ENCODE assay signal across 32 cellular contexts in the genomic region with DNA sequence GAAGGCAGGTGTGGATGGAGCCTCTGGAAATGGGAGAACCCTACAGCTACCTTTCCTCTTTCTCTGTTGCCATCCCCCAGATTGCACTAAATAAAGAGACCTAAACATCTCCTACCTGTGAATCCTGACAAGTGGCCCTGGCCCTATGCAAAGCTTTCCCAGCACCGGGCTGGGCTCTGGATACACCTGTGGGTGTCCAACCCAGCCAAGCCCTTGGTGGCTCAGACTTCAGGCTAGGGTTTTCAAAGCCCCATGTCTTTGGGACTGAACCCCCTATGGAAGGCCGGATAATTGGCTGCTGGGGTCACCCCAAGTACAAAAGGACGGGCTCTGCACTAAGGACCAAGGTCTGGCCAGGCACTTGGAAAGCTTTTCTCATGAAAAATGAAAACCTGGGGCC. TPM values are rescaled to one million over a fixed set of nuclear protein-coding genes. Genes with fewer than 3 reads are reported as not detected.
DNase-seq lines count a peak whose midpoint lies in the region; ATAC-seq, FAIRE-seq and TF ChIP-seq lines count a peak whose summit lies in the region.
"Had no signal": no experiment of that assay in that cellular context is flagged by ENCODE, and none has a peak within 500 bp of the region (broad histone marks: within the 10 kb centered on the region; RNA-seq: fewer than 3 reads in every experiment).

No MANE protein-coding gene starts in this region.

- POLR2A ChIA-PET in activated CD8-positive, alpha-beta T cell treated with anti-CD3 and anti-CD28 coated beads, Interleukin-2, amount 10 ng/mL, durations not matched to agents 7 days and 5 days (lab: Charles Lee), result no interaction called here
- POLR2A ChIA-PET in activated CD8-positive, alpha-beta T cell treated with anti-CD3 and anti-CD28 coated beads for 36 hours (lab: Charles Lee), result interaction anchor here (1.1 kb wide), 1 partner anchor 50 kb away, joined by 4 read pairs; no protein-coding TSS in a partner anchor
- POLR2A ChIA-PET in CD8-positive, alpha-beta memory T cell (lab: Charles Lee), result no interaction called here
- POLR2A ChIA-PET in T-cell (lab: Charles Lee), result interaction anchor here in 1 of 2 donors (0.6 kb wide), 1 partner anchor 22 kb away, joined by 3 read pairs; no protein-coding TSS in a partner anchor
- POLR2A ChIA-PET in HepG2 (lab: Yijun Ruan, JAX), result no interaction called here

- no peak for TF ChIP-seq EP300 in HepG2 (IDR thresholded peaks at IDR 0.05; ENCODE audit: low read depth in 2 of 2, low read length in 2 of 2)
- no peak for TF ChIP-seq EP300 in HepG2 (CRISPR knock-in tag; IDR thresholded peaks at IDR 0.05; ENCODE audit: borderline replicate concordance)

- no peak overlapping the region for H3K4me3 Mint-ChIP-seq in activated CD8-positive, alpha-beta T cell treated with anti-CD3 and anti-CD28 coated beads, Interleukin-2, amount 10 ng/mL, durations not matched to agents 7 days and 5 days
- H3K4me3 Mint-ChIP-seq in activated CD8-positive, alpha-beta T cell treated with anti-CD3 and anti-CD28 coated beads for 36 hours, result no peak overlapping the region
- H3K4me3 Mint-ChIP-seq in CD8-positive, alpha-beta memory T cell, result no peak overlapping the region
- H3K4me3 Mint-ChIP-seq in T-cell (no peak overlapping the region), osteocyte (ENCODE audit: unreplicated experiment) (no peak overlapping the region)
- H3K4me3 Mint-ChIP-seq: CD4-positive, alpha-beta memory T cell; GM23338; H9 had no signal

- TF ChIP-seq POLR2A in HepG2 (IDR thresholded peaks at IDR 0.05; ENCODE audit: insufficient read depth in 1 of 2, low read depth in 2 of 2, low read length in 2 of 2), result no peak

- H3K79me2 ChIP-seq in HepG2 (ENCODE audit: insufficient read depth, low read length), result no peaks in the 10 kb centered on the region

- FAIRE-seq in HepG2 (lab: Jason Lieb, UNC), result no peak
- FAIRE-seq: A549, GM12878, HTR-8/SVneo had no signal

- H4K20me1 ChIP-seq in HepG2 (ENCODE audit: insufficient read depth, low read length), result no peaks in the 10 kb centered on the region; the same call in 1 of the 2 replicates

- no peaks in the 10 kb centered on the region for H3K27me3 ChIP-seq in CD8-positive, alpha-beta memory T cell (ENCODE audit: insufficient read depth, low read length, poor library complexity, severe bottlenecking)
- H3K27me3 ChIP-seq in HepG2 (ENCODE audit: control insufficient read depth in 1 of 2, insufficient read depth in 2 of 2, low read length in 2 of 2), result no peaks in the 10 kb centered on the region
- H3K27me3 ChIP-seq: BLaER1 treated with 17β-estradiol and CSF1 and Interleukin-3, amounts not matched to agents 10 nM and 100 nM; MG63; SJCRH30 had no signal

- no peak for TF ChIP-seq CTCF in activated CD8-positive, alpha-beta T cell treated with anti-CD3 and anti-CD28 coated beads for 36 hours (IDR thresholded peaks at IDR 0.05)
- no peak for TF ChIP-seq CTCF in osteocyte (IDR thresholded peaks at IDR 0.05)
- no peak for TF ChIP-seq CTCF in HepG2 (CRISPR knock-in tag; IDR thresholded peaks at IDR 0.05)

- CTCF ChIA-PET in activated CD8-positive, alpha-beta T cell treated with anti-CD3 and anti-CD28 coated beads, Interleukin-2, amount 10 ng/mL, durations not matched to agents 7 days and 5 days (lab: Charles Lee), result interaction anchor here (1.5 to 8.1 kb wide), 2 partner anchors 51 to 76 kb away, joined by 3 to 90 read pairs; no protein-coding TSS in a partner anchor
- CTCF ChIA-PET in activated CD8-positive, alpha-beta T cell treated with anti-CD3 and anti-CD28 coated beads for 36 hours (lab: Charles Lee), result interaction anchor here (0.9 to 7.5 kb wide), 2 partner anchors 11 to 75 kb away, joined by 3 to 96 read pairs; no protein-coding TSS in a partner anchor
- CTCF ChIA-PET in CD8-positive, alpha-beta memory T cell (lab: Charles Lee), result interaction anchor here (1.1 to 6.8 kb wide), 3 partner anchors 43 to 76 kb away, joined by 3 to 41 read pairs (median 4); no protein-coding TSS in a partner anchor
- CTCF ChIA-PET in T-cell (lab: Charles Lee) (no interaction called here), HepG2 (lab: Yijun Ruan, JAX; ENCODE audit: low intra/inter-chr PET ratio, low total read pairs) (interaction anchor here (0.8 kb wide), 1 partner anchor 77 kb away, joined by 3 read pairs; no protein-coding TSS in a partner anchor)

- no peak overlapping the region for H3K9ac ChIP-seq in HepG2 (ENCODE audit: insufficient read depth, low read depth, low read length)

- no peaks in the 10 kb centered on the region for H3K9me3 Mint-ChIP-seq in activated CD8-positive, alpha-beta T cell treated with anti-CD3 and anti-CD28 coated beads, Interleukin-2, amount 10 ng/mL, durations not matched to agents 7 days and 5 days (ENCODE audit: insufficient read depth)
- H3K9me3 Mint-ChIP-seq in activated CD8-positive, alpha-beta T cell treated with anti-CD3 and anti-CD28 coated beads for 36 hours, result no peaks in the 10 kb centered on the region
- H3K9me3 Mint-ChIP-seq in CD8-positive, alpha-beta memory T cell, result no peaks in the 10 kb centered on the region
- no peaks in the 10 kb centered on the region for H3K9me3 Mint-ChIP-seq in T-cell
- no peaks in the 10 kb centered on the region for H3K9me3 Mint-ChIP-seq in osteocyte (ENCODE audit: unreplicated experiment)
- H3K9me3 Mint-ChIP-seq: CD4-positive, alpha-beta memory T cell; GM23338; H9 had no signal

- 100% methylated on average over 1 of the region's 3 CpGs for WGBS in HepG2 (ENCODE audit: low lambda C conversion rate)

- H3K4me1 ChIP-seq in CD8-positive, alpha-beta memory T cell (ENCODE audit: insufficient read depth, low read length), result peaks cover 22% of the 10 kb centered on the region
- H3K4me1 ChIP-seq in HepG2 (ENCODE audit: insufficient read depth, low read length), result no peaks in the 10 kb centered on the region
- H3K4me1 ChIP-seq: A549, SJCRH30 had no signal

- H2AFZ ChIP-seq in HepG2 (ENCODE audit: low read length), result no peak overlapping the region
- H2AFZ ChIP-seq: GM23338 had no signal

- peaks cover 47% of the 10 kb centered on the region for H3K36me3 Mint-ChIP-seq in activated CD8-positive, alpha-beta T cell treated with anti-CD3 and anti-CD28 coated beads, Interleukin-2, amount 10 ng/mL, durations not matched to agents 7 days and 5 days (ENCODE audit: low read depth)
- peaks cover 34% of the 10 kb centered on the region for H3K36me3 Mint-ChIP-seq in activated CD8-positive, alpha-beta T cell treated with anti-CD3 and anti-CD28 coated beads for 36 hours (ENCODE audit: low read depth)
- peaks cover 0 to 76% (median 14%) of the 10 kb centered on the region in 3 donors for H3K36me3 Mint-ChIP-seq in CD8-positive, alpha-beta memory T cell
- H3K36me3 Mint-ChIP-seq in T-cell (peaks cover 42% of the 10 kb centered on the region), osteocyte (ENCODE audit: unreplicated experiment) (peaks cover 21% of the 10 kb centered on the region)

- in situ Hi-C loops in HepG2 (cut with HindIII; ENCODE audit: extremely low pct_ligation_motif_present, low pct_unique_long_range_greater_than_20kb), result no loop called here

- H3K4me2 ChIP-seq in HepG2 (ENCODE audit: low read depth, low read length), result no peak overlapping the region
- H3K4me2 ChIP-seq: A549, GM23338 had no signal

- BruUV-seq in HepG2 (replicated peaks; lab: Mats Ljungman, UMichigan), result no TSS peak

- DNase-seq in activated CD8-positive, alpha-beta T cell treated with anti-CD3 and anti-CD28 coated beads, Interleukin-2, amount 10 ng/mL, durations not matched to agents 7 days and 5 days, result peak; percentile 12
- DNase-seq in activated CD8-positive, alpha-beta T cell treated with anti-CD3 and anti-CD28 coated beads for 36 hours, result no peak
- DNase-seq in CD8-positive, alpha-beta memory T cell, result no peak
- DNase-seq in T-cell, result no peak
- DNase-seq in osteocyte (ENCODE audit: extremely low spot score, unreplicated experiment), result peak; percentile 64
- DNase-seq in HepG2 (ENCODE audit: low spot score), result no peak
- DNase-seq in activated CD8-positive, alpha-beta memory T cell treated with anti-CD3 and anti-CD28 coated beads for 24 hours, result no peak
- DNase-seq: AML-193; CD4-positive, alpha-beta memory T cell; DMS 273 treated with DMSO at 0.1 percent for 48 hours; DMS79; EL; GDM1; H9; IMR-90; KG1; MG63; NCI-H1105 treated with DMSO at 0.1 percent for 48 hours; NCI-H146; NCI-H1930; NCI-H2107; NCI-H446; NCI-H524 treated with DMSO at 0.1 percent for 48 hours; NCI-H774; PC-3; SJCRH30 had no signal

- H3K4me3 ChIP-seq in CD8-positive, alpha-beta memory T cell (ENCODE audit: low read length), result no peak overlapping the region
- H3K4me3 ChIP-seq in HepG2 (replicated peaks in 1 of 3; ENCODE audit: insufficient read depth in 1 of 3, low read depth in 2 of 3, low read length in 3 of 3), result no peak overlapping the region
- H3K4me3 ChIP-seq: A549; BLaER1 treated with 17β-estradiol and CSF1 and Interleukin-3, amounts not matched to agents 10 nM and 100 nM; GM12878; GM23338; MG63; SJCRH30 had no signal

- H3K27ac ChIP-seq in CD8-positive, alpha-beta memory T cell (ENCODE audit: low read depth, low read length), result no peak overlapping the region
- H3K27ac ChIP-seq in HepG2 (ENCODE audit: extremely low read length, insufficient read depth, low read length), result no peak overlapping the region
- H3K27ac ChIP-seq: A549; BLaER1 treated with 17β-estradiol and CSF1 and Interleukin-3, amounts not matched to agents 10 nM and 100 nM; SJCRH30 had no signal

- no peaks in the 10 kb centered on the region for H3K9me3 ChIP-seq in CD8-positive, alpha-beta memory T cell (ENCODE audit: low read length)
- H3K9me3 ChIP-seq in HepG2 (ENCODE audit: low read length), result no peaks in the 10 kb centered on the region
- H3K9me3 ChIP-seq: A549; BLaER1 treated with 17β-estradiol and CSF1 and Interleukin-3, amounts not matched to agents 10 nM and 100 nM; MG63; SJCRH30 had no signal

- peaks cover 24% of the 10 kb centered on the region for H3K4me1 Mint-ChIP-seq in activated CD8-positive, alpha-beta T cell treated with anti-CD3 and anti-CD28 coated beads, Interleukin-2, amount 10 ng/mL, durations not matched to agents 7 days and 5 days (ENCODE audit: low read depth)
- peaks cover 21% of the 10 kb centered on the region for H3K4me1 Mint-ChIP-seq in activated CD8-positive, alpha-beta T cell treated with anti-CD3 and anti-CD28 coated beads for 36 hours (ENCODE audit: low read depth)
- H3K4me1 Mint-ChIP-seq in CD8-positive, alpha-beta memory T cell, result peaks cover 21 to 35% (median 29%) of the 10 kb centered on the region in 3 donors
- peaks cover 30 to 32% (median 30%) of the 10 kb centered on the region in 3 donors for H3K4me1 Mint-ChIP-seq in T-cell
- H3K4me1 Mint-ChIP-seq in osteocyte (ENCODE audit: unreplicated experiment), result no peaks in the 10 kb centered on the region
- H3K4me1 Mint-ChIP-seq: GM23338, H9 had no signal

- H3K27me3 Mint-ChIP-seq in activated CD8-positive, alpha-beta T cell treated with anti-CD3 and anti-CD28 coated beads, Interleukin-2, amount 10 ng/mL, durations not matched to agents 7 days and 5 days (ENCODE audit: low read depth), result no peaks in the 10 kb centered on the region
- no peaks in the 10 kb centered on the region for H3K27me3 Mint-ChIP-seq in activated CD8-positive, alpha-beta T cell treated with anti-CD3 and anti-CD28 coated beads for 36 hours
- no peaks in the 10 kb centered on the region for H3K27me3 Mint-ChIP-seq in CD8-positive, alpha-beta memory T cell
- H3K27me3 Mint-ChIP-seq in T-cell (no peaks in the 10 kb centered on the region), osteocyte (ENCODE audit: unreplicated experiment) (no peaks in the 10 kb centered on the region)
- H3K27me3 Mint-ChIP-seq: CD4-positive, alpha-beta memory T cell had no signal

- H3K36me3 ChIP-seq in CD8-positive, alpha-beta memory T cell (ENCODE audit: insufficient read depth, low read length), result peaks cover 35% of the 10 kb centered on the region
- peaks cover 33 to 74% of the 10 kb centered on the region in 2 experiments; a peak in 4 of 5 replicates for H3K36me3 ChIP-seq in HepG2 (replicated peaks in 1 of 2; ENCODE audit: control insufficient read depth in 1 of 2, insufficient read depth in 2 of 2, low read length in 2 of 2)

- no peak overlapping the region for H3K27ac Mint-ChIP-seq in activated CD8-positive, alpha-beta T cell treated with anti-CD3 and anti-CD28 coated beads, Interleukin-2, amount 10 ng/mL, durations not matched to agents 7 days and 5 days
- no peak overlapping the region for H3K27ac Mint-ChIP-seq in activated CD8-positive, alpha-beta T cell treated with anti-CD3 and anti-CD28 coated beads for 36 hours
- H3K27ac Mint-ChIP-seq in CD8-positive, alpha-beta memory T cell, result peak overlapping the region in 5 of 8 donors; percentile 17 to 64 (median 50)
- H3K27ac Mint-ChIP-seq in T-cell (peak overlapping the region; percentile 95 to 97), osteocyte (ENCODE audit: unreplicated experiment) (no peak overlapping the region)
- H3K27ac Mint-ChIP-seq: GM23338 had no signal

- TF ChIP-seq RAD21 in HepG2 (CRISPR knock-in tag; IDR thresholded peaks at IDR 0.05), result no peak

- ATAC-seq in activated CD8-positive, alpha-beta T cell treated with anti-CD3 and anti-CD28 coated beads, Interleukin-2, amount 10 ng/mL, durations not matched to agents 7 days and 5 days, result no peak
- ATAC-seq in activated CD8-positive, alpha-beta T cell treated with anti-CD3 and anti-CD28 coated beads for 36 hours, result no peak
- ATAC-seq in T-cell (replicated peaks in 1 of 4) (no peak), HepG2 (no peak)
- ATAC-seq: A549, GM12878, GM23338, PC-3, Right ventricle myocardium inferior had no signal

- intact Hi-C loops in activated CD8-positive, alpha-beta T cell treated with anti-CD3 and anti-CD28 coated beads for 36 hours (cut with micrococcal nuclease), result no loop called here
- intact Hi-C loops in HepG2 (cut with micrococcal nuclease; ENCODE audit: unreplicated experiment), result no loop called here

RNA-seq across cellular contexts. Expression of a gene that starts 44.1 kb away (rescaled TPM):
- total RNA-seq in activated CD8-positive, alpha-beta T cell treated with anti-CD3 and anti-CD28 coated beads, Interleukin-2, amount 10 ng/mL, durations not matched to agents 7 days and 5 days, result 1 to 10 TPM; 8.7 to 9.7 TPM
- total RNA-seq in activated CD8-positive, alpha-beta T cell treated with anti-CD3 and anti-CD28 coated beads for 36 hours, result 10 to 100 TPM; 12.5 to 15.8 TPM
- 10 to 100 TPM; 13.5 to 13.7 TPM for total RNA-seq in CD8-positive, alpha-beta memory T cell
- 9.2 TPM for polyA plus RNA-seq in CD8-positive, alpha-beta memory T cell
- total RNA-seq in T-cell (1 to 10 TPM; 7.5 to 9.6 (median 8.3) TPM), osteocyte (6.4 and 7.4 TPM in 2 replicates), HepG2 (2016; rRNA removed; fragmentation: Illumina TruSeq; extraction: Trizol) (14.1 and 15.1 TPM in 2 replicates)
- 0.91 and 1.3 TPM in 2 replicates for total RNA-seq in HepG2 (2016; cell fraction: cytosol; rRNA removed; fragmentation: Illumina TruSeq; extraction: Trizol; ENCODE audit: low read depth)
- 12.9 and 15.9 TPM in 2 replicates for total RNA-seq in HepG2 (2016; cell fraction: insoluble cytoplasmic fraction; rRNA removed; fragmentation: Illumina TruSeq; extraction: Trizol)
- total RNA-seq in HepG2 (2016; cell fraction: membrane; rRNA removed; fragmentation: Illumina TruSeq; extraction: Trizol), result 4.6 and 5.0 TPM in 2 replicates
- 6.5 and 8.3 TPM in 2 replicates for total RNA-seq in HepG2 (2016; cell fraction: nucleus; rRNA removed; fragmentation: Illumina TruSeq; extraction: Trizol)
- polyA plus RNA-seq in HepG2 (2011; rRNA removed), result 9.9 and 11.2 TPM in 2 replicates
- polyA plus RNA-seq in HepG2 (2011; cell fraction: cytosol; rRNA removed), result 10.8 and 11.0 TPM in 2 replicates
- polyA plus RNA-seq in HepG2 (2011; cell fraction: nucleus; rRNA removed), result 17.2 and 18.8 TPM in 2 replicates
- 5.3 and 5.7 TPM in 2 replicates for polyA plus RNA-seq in HepG2 (2012)
- polyA plus RNA-seq in HepG2 (2016; cell fraction: cytosol; fragmentation: Illumina TruSeq; extraction: Trizol; ENCODE audit: low read depth), result 0.66 and 1.2 TPM in 2 replicates
- polyA plus RNA-seq in HepG2 (2016; cell fraction: insoluble cytoplasmic fraction; fragmentation: Illumina TruSeq; extraction: Trizol; ENCODE audit: low read depth), result 16.3 and 16.9 TPM in 2 replicates
- 2.2 and 3.4 TPM in 2 replicates for polyA plus RNA-seq in HepG2 (2016; cell fraction: membrane; fragmentation: Illumina TruSeq; extraction: Trizol; ENCODE audit: low read depth)
- 12.6 and 15.6 TPM in 2 replicates for polyA plus RNA-seq in HepG2 (2016; cell fraction: nucleus; fragmentation: Illumina TruSeq; extraction: Trizol; ENCODE audit: insufficient read depth, low read depth)
- polyA minus RNA-seq in HepG2 (2011; rRNA and poly(A)+ RNA removed; ENCODE audit: low replicate concordance), result 61.7 and 67.2 TPM in 2 replicates
- polyA minus RNA-seq in HepG2 (2011; cell fraction: cytosol; rRNA and poly(A)+ RNA removed), result 6.2 and 7.6 TPM in 2 replicates
- 9.8 and 10.4 TPM in 2 replicates for polyA minus RNA-seq in HepG2 (2011; cell fraction: nucleus; rRNA and poly(A)+ RNA removed)

RNA-seq across cellular contexts. Expression of a gene that starts 50.6 kb away (rescaled TPM):
- 10 to 100 TPM; 31.9 to 32.5 TPM for total RNA-seq in activated CD8-positive, alpha-beta T cell treated with anti-CD3 and anti-CD28 coated beads, Interleukin-2, amount 10 ng/mL, durations not matched to agents 7 days and 5 days
- 10 to 100 TPM; 14.2 to 16.8 TPM for total RNA-seq in activated CD8-positive, alpha-beta T cell treated with anti-CD3 and anti-CD28 coated beads for 36 hours
- 10 to 100 TPM; 26.7 to 27.1 TPM for total RNA-seq in CD8-positive, alpha-beta memory T cell
- 18.6 TPM for polyA plus RNA-seq in CD8-positive, alpha-beta memory T cell
- total RNA-seq in T-cell (10 to 100 TPM; 24.1 to 36.6 (median 30.6) TPM), osteocyte (34.8 and 35.4 TPM in 2 replicates), HepG2 (2016; rRNA removed; fragmentation: Illumina TruSeq; extraction: Trizol) (17.4 and 18.3 TPM in 2 replicates)
- total RNA-seq in HepG2 (2016; cell fraction: cytosol; rRNA removed; fragmentation: Illumina TruSeq; extraction: Trizol; ENCODE audit: low read depth), result 2.2 and 2.6 TPM in 2 replicates
- 17.1 and 17.9 TPM in 2 replicates for total RNA-seq in HepG2 (2016; cell fraction: insoluble cytoplasmic fraction; rRNA removed; fragmentation: Illumina TruSeq; extraction: Trizol)
- 7.5 and 8.2 TPM in 2 replicates for total RNA-seq in HepG2 (2016; cell fraction: membrane; rRNA removed; fragmentation: Illumina TruSeq; extraction: Trizol)
- total RNA-seq in HepG2 (2016; cell fraction: nucleus; rRNA removed; fragmentation: Illumina TruSeq; extraction: Trizol), result 15.1 and 18.6 TPM in 2 replicates
- polyA plus RNA-seq in HepG2 (2011; rRNA removed), result 5.1 and 6.3 TPM in 2 replicates
- polyA plus RNA-seq in HepG2 (2011; cell fraction: cytosol; rRNA removed), result 5.7 and 6.0 TPM in 2 replicates
- 9.9 and 11.3 TPM in 2 replicates for polyA plus RNA-seq in HepG2 (2011; cell fraction: nucleus; rRNA removed)
- 9.8 and 11.5 TPM in 2 replicates for polyA plus RNA-seq in HepG2 (2012)
- 1.1 TPM in 2 replicates for polyA plus RNA-seq in HepG2 (2016; cell fraction: cytosol; fragmentation: Illumina TruSeq; extraction: Trizol; ENCODE audit: low read depth)
- polyA plus RNA-seq in HepG2 (2016; cell fraction: insoluble cytoplasmic fraction; fragmentation: Illumina TruSeq; extraction: Trizol; ENCODE audit: low read depth), result 15.2 and 16.4 TPM in 2 replicates
- 3.5 and 4.1 TPM in 2 replicates for polyA plus RNA-seq in HepG2 (2016; cell fraction: membrane; fragmentation: Illumina TruSeq; extraction: Trizol; ENCODE audit: low read depth)
- 17.8 and 17.9 TPM in 2 replicates for polyA plus RNA-seq in HepG2 (2016; cell fraction: nucleus; fragmentation: Illumina TruSeq; extraction: Trizol; ENCODE audit: insufficient read depth, low read depth)
- 10.1 and 10.5 TPM in 2 replicates for polyA minus RNA-seq in HepG2 (2011; rRNA and poly(A)+ RNA removed; ENCODE audit: low replicate concordance)
- polyA minus RNA-seq in HepG2 (2011; cell fraction: cytosol; rRNA and poly(A)+ RNA removed), result 6.4 and 6.6 TPM in 2 replicates
- 8.7 and 9.5 TPM in 2 replicates for polyA minus RNA-seq in HepG2 (2011; cell fraction: nucleus; rRNA and poly(A)+ RNA removed)

Comparison
In these comparisons a context has a peak if more than half of its experiments do, and no peak if none do; other contexts are left out.
1. DNase-seq: peak in activated CD8-positive, alpha-beta T cell treated with anti-CD3 and anti-CD28 coated beads, Interleukin-2, amount 10 ng/mL, durations not matched to agents 7 days and 5 days (single experiment) and osteocyte (single experiment); none in activated CD8-positive, alpha-beta T cell treated with anti-CD3 and anti-CD28 coated beads for 36 hours (single experiment), CD8-positive, alpha-beta memory T cell (0 of 5), T-cell (0 of 34), HepG2 (single experiment) and activated CD8-positive, alpha-beta memory T cell treated with anti-CD3 and anti-CD28 coated beads for 24 hours (single experiment).
2. H3K27ac Mint-ChIP-seq: peak in CD8-positive, alpha-beta memory T cell (5 of 8) and T-cell (2 of 2); none in activated CD8-positive, alpha-beta T cell treated with anti-CD3 and anti-CD28 coated beads, Interleukin-2, amount 10 ng/mL, durations not matched to agents 7 days and 5 days (single experiment), activated CD8-positive, alpha-beta T cell treated with anti-CD3 and anti-CD28 coated beads for 36 hours (single experiment) and osteocyte (single experiment).
3. CTCF ChIA-PET loops: an anchor here in activated CD8-positive, alpha-beta T cell treated with anti-CD3 and anti-CD28 coated beads, Interleukin-2, amount 10 ng/mL, durations not matched to agents 7 days and 5 days (1.5 to 8.1 kb wide), activated CD8-positive, alpha-beta T cell treated with anti-CD3 and anti-CD28 coated beads for 36 hours (0.9 to 7.5 kb wide), CD8-positive, alpha-beta memory T cell (1.1 to 6.8 kb wide) and HepG2 (0.8 kb wide); none called in T-cell.